16 cellular contexts compared by ENCODE assay signal in genomic region chr9:14958989-14959388, GRCh38. TPM values are rescaled to one million over a fixed set of nuclear protein-coding genes. Genes with fewer than 3 reads are reported as not detected.
"Had no signal": no experiment of that assay in that cellular context is flagged by ENCODE, and none has a peak within 500 bp of the region (broad histone marks: within the 10 kb centered on the region; RNA-seq: fewer than 3 reads in every experiment).

No MANE protein-coding gene starts in this region.

- H3K9me3 ChIP-seq: psoas muscle, thoracic aorta, upper lobe of left lung had no signal

- H3K27ac ChIP-seq: psoas muscle, skin epidermis, thoracic aorta, upper lobe of left lung had no signal

- H3K36me3 ChIP-seq: thoracic aorta, upper lobe of left lung had no signal

- ATAC-seq: left cardiac atrium; naive thymus-derived CD8-positive, alpha-beta T cell; psoas muscle; right cardiac atrium; stimulated activated effector memory CD8-positive, alpha-beta T cell treated with anti-CD3 and anti-CD28 coated beads, Interleukin-12 subunit alpha, Interleukin-12 subunit beta, amount 100 ng/mL, for 72 hours had no signal

- H3K4me3 Mint-ChIP-seq: brain; naive thymus-derived CD8-positive, alpha-beta T cell; stimulated activated effector memory CD8-positive, alpha-beta T cell treated with anti-CD3 and anti-CD28 coated beads, Interleukin-12 subunit alpha, Interleukin-12 subunit beta, amount 100 ng/mL, for 72 hours had no signal

- H3K27ac Mint-ChIP-seq: brain; naive thymus-derived CD8-positive, alpha-beta T cell; stimulated activated effector memory CD8-positive, alpha-beta T cell treated with anti-CD3 and anti-CD28 coated beads, Interleukin-12 subunit alpha, Interleukin-12 subunit beta, amount 100 ng/mL, for 72 hours had no signal

- DNase-seq: activated CD4-positive, CD25-positive, alpha-beta regulatory T cell treated with anti-CD3 and anti-CD28 coated beads, Interleukin-2, amount 50 U/mL, for 72 hours; activated CD8-positive, alpha-beta memory T cell treated with anti-CD3 and anti-CD28 coated beads, Interleukin-2, amount 50 U/mL, for 4 hours; anterior cingulate cortex; caudate nucleus; left cardiac atrium; mesendoderm; naive thymus-derived CD8-positive, alpha-beta T cell; psoas muscle; right cardiac atrium; stimulated activated CD4-positive, alpha-beta T cell treated with anti-CD3 and anti-CD28 coated beads, Interleukin-15, amount 100 ng/mL, for 24 hours; stimulated activated CD4-positive, alpha-beta T cell treated with anti-CD3 and anti-CD28 coated beads, Interleukin-4, amount 100 ng/mL, for 24 hours; upper lobe of left lung had no signal

- H3K36me3 Mint-ChIP-seq: naive thymus-derived CD8-positive, alpha-beta T cell; stimulated activated effector memory CD8-positive, alpha-beta T cell treated with anti-CD3 and anti-CD28 coated beads, Interleukin-12 subunit alpha, Interleukin-12 subunit beta, amount 100 ng/mL, for 72 hours had no signal

- H3K4me3 ChIP-seq: psoas muscle, skin epidermis, thoracic aorta, upper lobe of left lung had no signal

- H3K4me1 Mint-ChIP-seq: brain; stimulated activated effector memory CD8-positive, alpha-beta T cell treated with anti-CD3 and anti-CD28 coated beads, Interleukin-12 subunit alpha, Interleukin-12 subunit beta, amount 100 ng/mL, for 72 hours had no signal

RNA-seq across cellular contexts. Expression of gene FREM1, which starts 48.8 kb away (rescaled TPM):
- total RNA-seq: naive thymus-derived CD8-positive, alpha-beta T cell had no signal
